Comparison of ENCODE assay signal across 18 cellular contexts in the genomic region with DNA sequence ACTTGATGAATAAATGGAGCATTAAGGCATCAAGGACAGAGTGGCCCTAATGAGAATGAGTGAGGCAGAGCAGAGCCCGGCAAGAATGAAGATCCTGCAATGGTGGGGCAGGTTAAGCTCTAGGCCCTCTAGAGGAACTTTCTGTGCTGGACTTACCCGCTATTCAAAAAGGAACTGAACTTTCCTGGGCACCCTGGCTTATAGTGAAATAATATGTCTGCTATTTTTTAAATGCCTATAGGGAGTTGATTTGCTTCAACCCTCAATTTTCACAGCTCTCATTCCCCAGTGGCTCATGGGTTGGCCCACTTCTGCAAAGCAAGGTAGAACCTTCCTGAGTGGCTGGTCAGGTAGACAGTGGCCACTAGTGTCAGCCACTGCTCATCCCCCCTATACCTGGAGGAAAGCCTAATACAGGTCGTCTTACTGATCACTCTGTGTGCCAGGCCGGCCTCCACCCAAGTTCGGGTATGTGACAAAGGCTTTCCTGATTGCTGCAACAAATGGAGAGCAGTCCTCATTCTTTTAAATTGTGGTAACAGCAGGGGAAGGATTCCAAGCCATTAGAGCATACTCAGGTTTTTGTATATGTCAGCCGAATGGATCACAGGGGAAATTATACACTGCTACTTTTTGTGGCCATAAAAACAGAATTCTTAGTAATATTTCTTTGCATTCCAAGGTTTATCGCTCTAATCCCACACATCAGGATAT.
DNase-seq lines count a peak whose midpoint lies in the region; ATAC-seq and TF ChIP-seq lines count a peak whose summit lies in the region.
"Had no signal": no experiment of that assay in that cellular context is flagged by ENCODE, and none has a peak within 500 bp of the region (broad histone marks: within the 10 kb centered on the region; RNA-seq: fewer than 3 reads in every experiment).

No MANE protein-coding gene starts in this region.

- no TSS peak for BruUV-seq in A673 (replicated peaks; lab: Mats Ljungman, UMichigan)

- H3K9me3 ChIP-seq in A673 (ENCODE audit: low read depth, low read length, poor library complexity, severe bottlenecking): no peaks in the 10 kb centered on the region
- H3K9me3 ChIP-seq in breast epithelium: no peaks in the 10 kb centered on the region
- H3K9me3 ChIP-seq: tibial nerve had no signal

- H2BK120ac ChIP-seq in mesendoderm (ENCODE audit: low read depth, low read length): no peak overlapping the region

- H3K4me3 Mint-ChIP-seq in activated naive CD4-positive, alpha-beta T cell treated with anti-CD3 and anti-CD28 coated beads for 36 hours: no peak overlapping the region
- H3K4me3 Mint-ChIP-seq: activated CD8-positive, alpha-beta T cell treated with anti-CD3 and anti-CD28 coated beads for 36 hours; activated naive CD8-positive, alpha-beta T cell treated with anti-CD3 and anti-CD28 coated beads, Interleukin-2, amount 10 ng/mL, durations not matched to agents 7 days and 5 days; activated T-cell treated with anti-CD3 and anti-CD28 coated beads, Interleukin-2, amount 50 U/mL, for 72 hours; central memory CD8-positive, alpha-beta T cell had no signal

- ATAC-seq in HG02759 (IDR thresholded peaks at IDR 0.05; ENCODE audit: unreplicated experiment): no peak
- ATAC-seq: activated CD8-positive, alpha-beta T cell treated with anti-CD3 and anti-CD28 coated beads for 36 hours; activated T-cell treated with anti-CD3 and anti-CD28 coated beads, Interleukin-2, amount 50 U/mL, for 72 hours had no signal

- H2BK15ac ChIP-seq in mesendoderm (replicated peaks; ENCODE audit: low read depth): no peak overlapping the region

- H3K9me3 Mint-ChIP-seq in activated naive CD4-positive, alpha-beta T cell treated with anti-CD3 and anti-CD28 coated beads for 36 hours: no peaks in the 10 kb centered on the region
- H3K9me3 Mint-ChIP-seq: activated CD8-positive, alpha-beta T cell treated with anti-CD3 and anti-CD28 coated beads for 36 hours; activated naive CD8-positive, alpha-beta T cell treated with anti-CD3 and anti-CD28 coated beads, Interleukin-2, amount 10 ng/mL, durations not matched to agents 7 days and 5 days; activated T-cell treated with anti-CD3 and anti-CD28 coated beads, Interleukin-2, amount 50 U/mL, for 72 hours; central memory CD8-positive, alpha-beta T cell had no signal

- no peak overlapping the region for H3K4me2 ChIP-seq in mesendoderm (ENCODE audit: low read length)

- TF ChIP-seq CTCF in A673 (conservative IDR thresholded peaks at IDR 0.05; ENCODE audit: low read depth, low read length): 0 out of 2 replicates have a peak, but pooled peaks have one; percentile 9
- no peak for TF ChIP-seq CTCF in breast epithelium (IDR thresholded peaks at IDR 0.05)

- no peaks in the 10 kb centered on the region for H3K36me3 Mint-ChIP-seq in activated naive CD4-positive, alpha-beta T cell treated with anti-CD3 and anti-CD28 coated beads for 36 hours (ENCODE audit: low read depth)
- H3K36me3 Mint-ChIP-seq: activated naive CD8-positive, alpha-beta T cell treated with anti-CD3 and anti-CD28 coated beads, Interleukin-2, amount 10 ng/mL, durations not matched to agents 7 days and 5 days had no signal

- peak; percentile 41 for DNase-seq in A673 (ENCODE audit: low spot score)
- DNase-seq in M059J (ENCODE audit: low read depth): peak; percentile 41
- DNase-seq in breast epithelium (ENCODE audit: low spot score in 2 of 2): peak in 1 of 2 donors; percentile 40
- peak; percentile 55 for DNase-seq in mesendoderm
- DNase-seq in activated naive CD4-positive, alpha-beta T cell treated with anti-CD3 and anti-CD28 coated beads for 36 hours: no peak
- no peak for DNase-seq in DMS 273 (lab: John Stamatoyannopoulos, UW; ENCODE audit: unreplicated experiment)
- no peak for DNase-seq in LoVo (ENCODE audit: low spot score)
- DNase-seq: ACHN; activated CD8-positive, alpha-beta T cell treated with anti-CD3 and anti-CD28 coated beads for 36 hours; activated naive CD8-positive, alpha-beta T cell treated with anti-CD3 and anti-CD28 coated beads, Interleukin-2, amount 10 ng/mL, durations not matched to agents 7 days and 5 days; activated T-cell treated with anti-CD3 and anti-CD28 coated beads, Interleukin-2, amount 50 U/mL, for 72 hours; islet precursor cell; NCI-H1694; NCI-H446 treated with DMSO at 0.1 percent for 48 hours; stimulated activated CD4-positive, alpha-beta T cell treated with anti-CD3 and anti-CD28 coated beads, Interleukin-2, amount 100 ng/mL, for 48 hours had no signal

- intact Hi-C loops in A673 (cut with micrococcal nuclease; ENCODE audit: unreplicated experiment): no loop called here
- intact Hi-C loops in breast epithelium (cut with DNase I; ENCODE audit: low total_unique reads): no loop called here
- intact Hi-C loops in activated naive CD4-positive, alpha-beta T cell treated with anti-CD3 and anti-CD28 coated beads for 36 hours (cut with micrococcal nuclease): no loop called here

- H3K9ac ChIP-seq in mesendoderm (ENCODE audit: low read length): no peak overlapping the region

- no peaks in the 10 kb centered on the region for H3K27me3 ChIP-seq in A673 (replicated peaks; ENCODE audit: insufficient read depth, low read depth, low read length, poor library complexity)
- H3K27me3 ChIP-seq in breast epithelium: no peaks in the 10 kb centered on the region
- no peaks in the 10 kb centered on the region for H3K27me3 ChIP-seq in mesendoderm (ENCODE audit: insufficient read depth, low read length, poor library complexity)
- H3K27me3 ChIP-seq: tibial nerve had no signal

- TF ChIP-seq POLR2A in breast epithelium (IDR thresholded peaks at IDR 0.05): no peak

- H3K79me1 ChIP-seq in mesendoderm (ENCODE audit: low read length): no peaks in the 10 kb centered on the region

- H3K4me1 ChIP-seq in A673 (ENCODE audit: insufficient read depth, low read length, poor library complexity, severe bottlenecking) (peaks cover 36% of the 10 kb centered on the region), breast epithelium (no peaks in the 10 kb centered on the region), mesendoderm (ENCODE audit: control insufficient read depth, low read depth, low read length) (peaks cover 10% of the 10 kb centered on the region)

- H3K18ac ChIP-seq in mesendoderm (ENCODE audit: low read length): no peak overlapping the region

- no peak overlapping the region for H3K23ac ChIP-seq in mesendoderm (ENCODE audit: low read length)

- H3K27ac Mint-ChIP-seq in activated naive CD4-positive, alpha-beta T cell treated with anti-CD3 and anti-CD28 coated beads for 36 hours: no peak overlapping the region
- H3K27ac Mint-ChIP-seq: activated CD8-positive, alpha-beta T cell treated with anti-CD3 and anti-CD28 coated beads for 36 hours; activated naive CD8-positive, alpha-beta T cell treated with anti-CD3 and anti-CD28 coated beads, Interleukin-2, amount 10 ng/mL, durations not matched to agents 7 days and 5 days; activated T-cell treated with anti-CD3 and anti-CD28 coated beads, Interleukin-2, amount 50 U/mL, for 72 hours had no signal

- H3K36me3 ChIP-seq in A673 (ENCODE audit: insufficient read depth, low read length, poor library complexity, severe bottlenecking) (peaks cover 74% of the 10 kb centered on the region), breast epithelium (no peaks in the 10 kb centered on the region), mesendoderm (ENCODE audit: control insufficient read depth, insufficient read depth, low read length) (no peaks in the 10 kb centered on the region)

- WGBS in mesendoderm (ENCODE audit: extremely low coverage, insufficient coverage, low lambda C conversion rate): no CpG with 5 or more reads among the region's 7 CpGs

- no peak overlapping the region for H2BK5ac ChIP-seq in mesendoderm (ENCODE audit: low read length)

- H3K4me3 ChIP-seq in A673 (ENCODE audit: low read depth, low read length, poor library complexity, severe bottlenecking) (no peak overlapping the region), breast epithelium (no peak overlapping the region), mesendoderm (ENCODE audit: low read length) (no peak overlapping the region)
- H3K4me3 ChIP-seq: tibial nerve had no signal

- peaks cover 14% of the 10 kb centered on the region for H3K27me3 Mint-ChIP-seq in activated naive CD4-positive, alpha-beta T cell treated with anti-CD3 and anti-CD28 coated beads for 36 hours (ENCODE audit: low read depth)
- H3K27me3 Mint-ChIP-seq: activated CD8-positive, alpha-beta T cell treated with anti-CD3 and anti-CD28 coated beads for 36 hours had no signal

- CTCF ChIA-PET in A673 (lab: Charles Lee): no interaction called here
- CTCF ChIA-PET in activated naive CD4-positive, alpha-beta T cell treated with anti-CD3 and anti-CD28 coated beads for 36 hours (lab: Charles Lee): no interaction called here

- H2AK5ac ChIP-seq in mesendoderm (ENCODE audit: low read length): no peak overlapping the region

- H4K5ac ChIP-seq in mesendoderm (ENCODE audit: low read length): no peak overlapping the region

- H3K27ac ChIP-seq in A673 (ENCODE audit: low read depth, low read length, poor library complexity, severe bottlenecking) (no peak overlapping the region), breast epithelium (peak overlapping the region; percentile 73 to 74), mesendoderm (ENCODE audit: low read depth, low read length) (no peak overlapping the region)

- H3K79me2 ChIP-seq in mesendoderm (ENCODE audit: control insufficient read depth, insufficient read depth, low read length): no peaks in the 10 kb centered on the region

- no peaks in the 10 kb centered on the region for H3K4me1 Mint-ChIP-seq in activated naive CD4-positive, alpha-beta T cell treated with anti-CD3 and anti-CD28 coated beads for 36 hours (ENCODE audit: low read depth)
- H3K4me1 Mint-ChIP-seq: activated naive CD8-positive, alpha-beta T cell treated with anti-CD3 and anti-CD28 coated beads, Interleukin-2, amount 10 ng/mL, durations not matched to agents 7 days and 5 days; central memory CD8-positive, alpha-beta T cell had no signal

- POLR2A ChIA-PET in A673 (lab: Charles Lee; ENCODE audit: low non-redundant PET): no interaction called here

- no peak overlapping the region for H3K56ac ChIP-seq in mesendoderm (ENCODE audit: low read length)

- no peak overlapping the region for H4K8ac ChIP-seq in mesendoderm (ENCODE audit: low read depth, low read length)

- no peak overlapping the region for H3K4ac ChIP-seq in mesendoderm (ENCODE audit: low read depth, low read length)

Comparison
In these comparisons a context has a peak if more than half of its experiments do, and no peak if none do; other contexts are left out.
1. DNase-seq: peak in A673 (single experiment), M059J (single experiment) and mesendoderm (single experiment); none in activated naive CD4-positive, alpha-beta T cell treated with anti-CD3 and anti-CD28 coated beads for 36 hours (single experiment), DMS 273 (single experiment) and LoVo (single experiment).
2. H3K27ac ChIP-seq: peak in breast epithelium (2 of 2); none in A673 (single experiment) and mesendoderm (single experiment).